In the genomic region with DNA sequence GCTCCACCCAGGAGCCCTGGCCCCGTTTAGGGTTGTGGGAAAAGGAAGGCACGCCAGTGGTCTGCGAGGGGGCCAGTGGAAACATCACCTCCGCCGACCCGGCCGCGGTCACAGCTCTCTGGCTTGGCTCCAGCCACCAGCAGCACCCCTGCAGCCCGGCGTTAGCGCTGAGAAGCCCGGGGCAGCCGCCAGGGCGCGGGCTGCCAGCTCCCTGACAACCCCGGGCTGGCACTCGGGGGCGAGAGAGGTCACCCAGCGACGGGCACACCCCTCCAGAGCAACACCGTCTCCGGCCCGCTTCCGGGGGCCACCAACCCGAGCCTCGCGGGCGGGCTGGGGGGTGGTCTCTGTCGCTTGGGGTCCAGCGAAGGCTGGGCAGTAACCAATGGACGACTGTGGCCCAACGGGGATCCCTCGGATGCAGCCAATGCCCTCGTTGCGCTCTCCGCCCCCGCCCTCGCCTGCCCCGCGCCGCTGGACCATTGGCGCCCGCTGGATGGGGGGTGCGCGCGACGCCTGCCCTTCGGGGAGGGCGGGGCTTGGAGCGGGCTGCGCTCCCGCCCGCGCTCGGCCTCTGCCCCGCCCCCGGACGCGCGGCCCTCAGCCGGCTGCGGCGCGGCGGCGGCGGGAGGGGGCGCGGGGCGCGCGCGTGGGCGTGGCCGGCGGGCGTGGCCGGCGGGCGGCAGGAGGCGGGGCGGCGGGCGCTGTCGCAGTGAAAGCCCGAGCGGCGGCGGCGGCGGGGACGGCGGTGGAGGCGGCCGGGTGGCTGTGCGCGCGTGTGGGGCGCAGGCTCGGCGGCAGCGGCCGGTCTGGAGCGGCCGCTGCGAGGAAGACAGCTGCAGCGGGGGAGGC, we compare ENCODE assay signal across 8 cellular contexts. TPM values are rescaled to one million over a fixed set of nuclear protein-coding genes. Genes with fewer than 3 reads are reported as not detected.
DNase-seq lines count a peak whose midpoint lies in the region; ATAC-seq, FAIRE-seq and TF ChIP-seq lines count a peak whose summit lies in the region.

A gene (plus strand): TSS at position 712 of the 852 bp plus-strand sequence. CDS start 1,007 bp downstream, outside the sequence.

- H3K27me3 ChIP-seq in neural progenitor cell (peaks cover 65% of the 10 kb centered on the region), subcutaneous abdominal adipose tissue (ENCODE audit: control insufficient read depth in 5 of 5, insufficient read depth in 4 of 5, low read length in 5 of 5) (peaks cover 0 to 8% (median 0%) of the 10 kb centered on the region in 5 donors)

- DNase-seq in DMS153 (lab: John Stamatoyannopoulos, UW): peak; percentile 90
- DNase-seq in LHCN-M2 (ENCODE audit: low read depth): peak; percentile 82
- DNase-seq in SHP77 treated with DMSO at 0.1 percent for 48 hours (lab: John Stamatoyannopoulos, UW): peak; percentile 67
- peak in 3 of 4 experiments; percentile 41 to 83 (median 67) for DNase-seq in activated naive CD4-positive, alpha-beta T cell (lab: John Stamatoyannopoulos, UW)
- DNase-seq in frontal cortex (ENCODE audit: low spot score in 2 of 2): peak; percentile 98
- peak; percentile 99 for DNase-seq in neural progenitor cell (ENCODE audit: low spot score)

- no peaks in the 10 kb centered on the region for H3K79me2 ChIP-seq in neural progenitor cell (ENCODE audit: low read depth)

- peaks cover 22% of the 10 kb centered on the region for H3K4me1 ChIP-seq in neural progenitor cell
- H3K4me1 ChIP-seq in subcutaneous abdominal adipose tissue (ENCODE audit: control insufficient read depth in 5 of 5, insufficient read depth in 5 of 5, low read length in 5 of 5): peaks cover 2 to 42% (median 39%) of the 10 kb centered on the region in 5 donors

- peak within 1 kb of the TSS; percentile 85 for H2AFZ ChIP-seq in neural progenitor cell (replicated peaks)

- peaks cover 30% of the 10 kb centered on the region for H3K4me1 Mint-ChIP-seq in neural progenitor cell

- H3K4me2 ChIP-seq in neural progenitor cell: peak within 1 kb of the TSS; percentile 98

- peak within 1 kb of the TSS; percentile 83 for H3K4me3 Mint-ChIP-seq in neural progenitor cell

- H3K27me3 Mint-ChIP-seq in neural progenitor cell (ENCODE audit: insufficient read depth, low read depth): peaks cover 35% of the 10 kb centered on the region

- no peaks in the 10 kb centered on the region for H3K9me3 ChIP-seq in neural progenitor cell (ENCODE audit: low read depth)
- H3K9me3 ChIP-seq in subcutaneous abdominal adipose tissue (ENCODE audit: control insufficient read depth in 5 of 5, low read length in 5 of 5): no peaks in the 10 kb centered on the region

- no peak for FAIRE-seq in frontal cortex (lab: Jason Lieb, UNC)

- H3K4me3 ChIP-seq in neural progenitor cell: peak within 1 kb of the TSS; percentile 82
- peak within 1 kb of the TSS; percentile 41 to 82 (median 73) for H3K4me3 ChIP-seq in subcutaneous abdominal adipose tissue (ENCODE audit: low read depth in 1 of 5, low read length in 5 of 5)

- no peaks in the 10 kb centered on the region for H3K36me3 Mint-ChIP-seq in neural progenitor cell

- H3K36me3 ChIP-seq in neural progenitor cell (no peaks in the 10 kb centered on the region), subcutaneous abdominal adipose tissue (ENCODE audit: control insufficient read depth in 5 of 5, insufficient read depth in 5 of 5, low read length in 5 of 5) (no peaks in the 10 kb centered on the region)

- no peaks in the 10 kb centered on the region for H3K9me3 Mint-ChIP-seq in neural progenitor cell

- peak; percentile 58 for TF ChIP-seq CTCF in neural progenitor cell (IDR thresholded peaks at IDR 0.05)

- H3F3A ChIP-seq in neural progenitor cell (ENCODE audit: low read depth): peaks cover 26% of the 10 kb centered on the region

- peaks cover 8% of the 10 kb centered on the region for H4K20me1 ChIP-seq in neural progenitor cell (ENCODE audit: low read depth)

- peak; percentile 50 for ATAC-seq in GM21619 (IDR thresholded peaks at IDR 0.05; ENCODE audit: unreplicated experiment)

- no peak within 1 kb of the TSS for H3K27ac ChIP-seq in neural progenitor cell
- no peak within 1 kb of the TSS for H3K27ac ChIP-seq in subcutaneous abdominal adipose tissue (ENCODE audit: low read depth, low read length)

- H3K27ac Mint-ChIP-seq in neural progenitor cell: no peak within 1 kb of the TSS

- H3K9ac ChIP-seq in neural progenitor cell (peak within 1 kb of the TSS; percentile 39), subcutaneous abdominal adipose tissue (ENCODE audit: low read length in 5 of 5) (peak within 1 kb of the TSS in 4 of 5 donors; percentile 45 to 74 (median 64))

RNA-seq across cellular contexts. Expression of the gene that starts here (rescaled TPM):
- 0.45 and 2.1 TPM in 2 replicates for total RNA-seq in LHCN-M2 (2014; rRNA removed)
- 0.11 TPM for polyA plus RNA-seq in LHCN-M2 (2012)
- total RNA-seq in frontal cortex: 5.3 TPM
- total RNA-seq in neural progenitor cell (ENCODE audit: low replicate concordance): 5.3 and 6.8 TPM in 2 replicates
